ENCODE assay signal across 28 cellular contexts in the genomic region with DNA sequence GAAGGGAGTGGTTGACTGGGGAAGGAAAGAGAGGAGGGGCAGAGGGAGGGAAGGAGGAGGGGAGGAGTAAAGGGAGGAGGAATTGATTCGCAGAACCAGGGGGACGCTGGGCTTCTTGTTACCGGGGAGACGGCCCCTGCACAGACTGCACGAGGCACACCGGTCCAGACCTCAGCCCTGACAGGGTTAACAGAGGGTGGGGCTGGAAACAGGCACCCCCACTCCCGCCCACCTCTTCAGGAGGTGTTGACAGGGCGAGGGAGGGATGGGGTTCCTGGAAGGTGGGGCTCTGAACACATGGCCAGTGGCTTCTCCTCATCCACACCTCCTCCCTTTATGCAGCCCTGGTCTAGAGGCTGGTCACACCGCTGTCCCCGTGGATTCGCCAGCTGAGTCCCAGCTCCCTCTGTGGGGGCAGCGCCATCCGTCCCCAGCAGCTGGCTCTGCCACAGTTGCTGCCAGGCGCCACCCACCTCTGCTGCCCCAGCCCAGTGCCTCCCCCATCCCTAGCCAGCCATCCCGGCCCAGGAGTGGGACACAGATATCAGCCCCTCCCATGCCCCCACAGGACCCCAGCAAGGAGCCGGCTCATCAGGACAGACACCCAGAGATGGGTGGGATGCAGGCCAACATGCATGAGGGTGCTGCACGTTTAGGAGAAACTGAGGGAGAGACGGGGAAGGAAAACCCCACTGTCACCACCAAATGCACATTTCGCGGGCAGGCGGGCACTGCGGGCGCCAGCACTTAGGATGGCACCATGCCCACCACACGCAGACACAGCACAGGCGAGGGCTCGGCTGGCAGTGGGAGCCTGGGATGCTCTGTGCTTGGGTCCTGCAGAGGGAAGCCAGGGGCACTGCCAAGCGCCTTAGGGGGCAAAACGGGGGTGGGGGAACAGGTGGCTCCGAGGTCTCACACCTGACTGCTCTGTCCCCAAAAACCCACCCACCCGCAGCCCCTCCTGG.
A peak's percentile ranks its signal among the peaks of the same experiment; 100 is the strongest.
DNase-seq lines count a peak whose midpoint lies in the region; ATAC-seq, FAIRE-seq and TF ChIP-seq lines count a peak whose summit lies in the region.
"Had no signal": no experiment of that assay in that cellular context is flagged by ENCODE, and none has a peak within 500 bp of the region (broad histone marks: within the 10 kb centered on the region; RNA-seq: fewer than 3 reads in every experiment).

No MANE protein-coding gene starts in this region.

- H3K4me2 ChIP-seq in HepG2 (ENCODE audit: low read depth, low read length) = no peak overlapping the region

- DNase-seq in HepG2 (ENCODE audit: low spot score) = no peak
- no peak for DNase-seq in right lobe of liver
- peak; percentile 26 for DNase-seq in cerebellar cortex (ENCODE audit: low spot score)
- peak; percentile 44 for DNase-seq in middle frontal gyrus (ENCODE audit: extremely low spot score, low spot score)
- peak; percentile 42 to 71 for DNase-seq in aorta
- no peak for DNase-seq in stimulated activated naive CD8-positive, alpha-beta T cell treated with anti-CD3 and anti-CD28 coated beads, Interleukin-15, Interleukin-2, amounts not matched to agents 100 U/mL and 50 U/mL, for 24 hours
- no peak for DNase-seq in stimulated activated CD4-positive, alpha-beta T cell treated with anti-CD3 and anti-CD28 coated beads, Interleukin-2, amount 100 ng/mL, for 24 hours
- DNase-seq in NK-92 treated with Interleukin-12 subunit alpha and Interleukin-12 subunit beta, amount 100 ng/mL, for 24 hours (lab: John Stamatoyannopoulos, UW) = no peak
- DNase-seq: activated CD4-positive, alpha-beta T cell treated with anti-CD3 and anti-CD28 coated beads, Interleukin-2, amount 50 U/mL, for 1 hour; activated gamma-delta T cell; activated T-cell treated with anti-CD3 and anti-CD28 coated beads for 4 hours; CD4-positive, alpha-beta memory T cell; DMS53; foreskin fibroblast; GM23248; Karpas-422; naive B cell; NCI-H1048; NCI-H774; OCI-M1; SHP77 treated with DMSO at 0.1 percent for 48 hours; stimulated activated CD4-positive, alpha-beta T cell treated with anti-CD3 and anti-CD28 coated beads, Interleukin-1b, Interleukin-23, amount 100 ng/mL, for 48 hours; stimulated activated naive CD4-positive, alpha-beta T cell treated with Interleukin-2 at 50 U/mL for 16 hours; T-helper 1 cell; transverse colon had no signal

- intact Hi-C loops in HepG2 (cut with micrococcal nuclease; ENCODE audit: unreplicated experiment) = no loop called here
- intact Hi-C loops in right lobe of liver (cut with DNase I) = no loop called here
- intact Hi-C loops in aorta (cut with DNase I) = no loop called here

- CTCF ChIA-PET in HepG2 (lab: Yijun Ruan, JAX; ENCODE audit: low intra/inter-chr PET ratio, low total read pairs) = no interaction called here

- peaks cover 14% of the 10 kb centered on the region; the same call in 1 of the 2 replicates for H3K4me1 ChIP-seq in HepG2 (ENCODE audit: insufficient read depth, low read length)
- H3K4me1 ChIP-seq in right lobe of liver = no peaks in the 10 kb centered on the region
- H3K4me1 ChIP-seq in aorta (ENCODE audit: control insufficient read depth in 1 of 2, insufficient read depth in 2 of 2, low read length in 2 of 2) = no peaks in the 10 kb centered on the region
- H3K4me1 ChIP-seq: breast epithelium, pancreas, transverse colon had no signal

- POLR2A ChIA-PET in HepG2 (lab: Yijun Ruan, JAX) = no interaction called here

- H3K79me2 ChIP-seq in HepG2 (ENCODE audit: insufficient read depth, low read length) = no peaks in the 10 kb centered on the region

- H2AFZ ChIP-seq in HepG2 (ENCODE audit: low read length) = no peak overlapping the region
- H2AFZ ChIP-seq: GM23248 had no signal

- no peaks in the 10 kb centered on the region for H4K20me1 ChIP-seq in HepG2 (ENCODE audit: insufficient read depth, low read length)

- TF ChIP-seq POLR2A in HepG2 (IDR thresholded peaks at IDR 0.05; ENCODE audit: insufficient read depth in 1 of 2, low read depth in 2 of 2, low read length in 2 of 2) = no peak
- no peak for TF ChIP-seq POLR2A in right lobe of liver (IDR thresholded peaks at IDR 0.05)

- no peaks in the 10 kb centered on the region for H3K36me3 ChIP-seq in HepG2 (replicated peaks in 1 of 2; ENCODE audit: control insufficient read depth in 1 of 2, insufficient read depth in 2 of 2, low read length in 2 of 2)
- H3K36me3 ChIP-seq in right lobe of liver = no peaks in the 10 kb centered on the region
- H3K36me3 ChIP-seq in aorta (ENCODE audit: control insufficient read depth in 1 of 2, insufficient read depth in 2 of 2, low read length in 1 of 2) = no peaks in the 10 kb centered on the region
- H3K36me3 ChIP-seq: breast epithelium, pancreas, transverse colon had no signal

- no peak for TF ChIP-seq RAD21 in HepG2 (CRISPR knock-in tag; IDR thresholded peaks at IDR 0.05)

- no peak for TF ChIP-seq CTCF in HepG2 (CRISPR knock-in tag; IDR thresholded peaks at IDR 0.05)
- TF ChIP-seq CTCF in right lobe of liver (IDR thresholded peaks at IDR 0.05) = no peak

- no peak overlapping the region for H3K4me3 ChIP-seq in HepG2 (replicated peaks in 1 of 3; ENCODE audit: insufficient read depth in 1 of 3, low read depth in 2 of 3, low read length in 3 of 3)
- H3K4me3 ChIP-seq in right lobe of liver = no peak overlapping the region
- H3K4me3 ChIP-seq in aorta (ENCODE audit: low read length in 2 of 2) = no peak overlapping the region
- H3K4me3 ChIP-seq: breast epithelium, GM23248, pancreas, transverse colon had no signal

- no peak for FAIRE-seq in HepG2 (lab: Jason Lieb, UNC)
- FAIRE-seq: GM12891, pancreas had no signal

- H3K27me3 ChIP-seq in HepG2 (ENCODE audit: control insufficient read depth in 1 of 2, insufficient read depth in 2 of 2, low read length in 2 of 2) (peaks cover 9 to 56% of the 10 kb centered on the region in 2 experiments), right lobe of liver (no peaks in the 10 kb centered on the region), aorta (ENCODE audit: control insufficient read depth in 1 of 2, insufficient read depth in 2 of 2, low read length in 1 of 2) (no peaks in the 10 kb centered on the region)
- H3K27me3 ChIP-seq: pancreas, transverse colon had no signal

- no TSS peak for BruUV-seq in HepG2 (replicated peaks; lab: Mats Ljungman, UMichigan)

- WGBS in HepG2 (ENCODE audit: low lambda C conversion rate) = 27% methylated on average over 13 of the region's 30 CpGs
- WGBS in right lobe of liver (ENCODE audit: insufficient coverage, low coverage, low lambda C conversion rate, missing lambda C conversion rate) = 45% methylated on average over 10 of the region's 30 CpGs
- WGBS in aorta, 2 donors = 53 to 64% methylated on average over 24 to 30 of the region's 30 CpGs

- H3K27ac ChIP-seq in HepG2 (ENCODE audit: extremely low read length, insufficient read depth, low read length) (no peak overlapping the region), right lobe of liver (no peak overlapping the region), aorta (ENCODE audit: low read depth in 1 of 2, low read length in 2 of 2) (no peak overlapping the region)
- H3K27ac ChIP-seq: breast epithelium, GM23248, pancreas, transverse colon had no signal

- H3K9me3 ChIP-seq in HepG2 (ENCODE audit: low read length) (no peaks in the 10 kb centered on the region), right lobe of liver (no peaks in the 10 kb centered on the region), aorta (ENCODE audit: control insufficient read depth, low read length) (no peaks in the 10 kb centered on the region)
- H3K9me3 ChIP-seq: breast epithelium, pancreas, transverse colon had no signal

- H3K9ac ChIP-seq in HepG2 (ENCODE audit: insufficient read depth, low read depth, low read length) = no peak overlapping the region
- H3K9ac ChIP-seq: GM23248 had no signal

- in situ Hi-C loops in HepG2 (cut with HindIII; ENCODE audit: extremely low pct_ligation_motif_present, low pct_unique_long_range_greater_than_20kb) = no loop called here

- no peak for TF ChIP-seq EP300 in HepG2 (IDR thresholded peaks at IDR 0.05; ENCODE audit: low read depth in 2 of 2, low read length in 2 of 2)
- TF ChIP-seq EP300 in HepG2 (CRISPR knock-in tag; IDR thresholded peaks at IDR 0.05; ENCODE audit: borderline replicate concordance) = no peak

- ATAC-seq in HepG2 (no peak), right lobe of liver (no peak), aorta (ENCODE audit: low FRiP score) (no peak)
- ATAC-seq in stimulated activated naive CD8-positive, alpha-beta T cell treated with anti-CD3 and anti-CD28 coated beads, Interleukin-15, Interleukin-2, amounts not matched to agents 100 U/mL and 50 U/mL, for 24 hours = no peak

TF ChIP-seq in HepG2, 621 proteins besides CTCF, POLR2A, EP300 and RAD21:
- TF ChIP-seq ZMYM3 (CRISPR knock-in tag; IDR thresholded peaks at IDR 0.05) (no peak), ZNF451 (CRISPR knock-in tag; IDR thresholded peaks at IDR 0.05) (no peak), HNRNPL (IDR thresholded peaks at IDR 0.05; ENCODE audit: low read depth, low read length) (peak; percentile 52; the same call in 1 of the 2 replicates), ZNF776 (CRISPR knock-in tag; IDR thresholded peaks at IDR 0.05) (no peak)
- TF ChIP-seq, protein P1, sequence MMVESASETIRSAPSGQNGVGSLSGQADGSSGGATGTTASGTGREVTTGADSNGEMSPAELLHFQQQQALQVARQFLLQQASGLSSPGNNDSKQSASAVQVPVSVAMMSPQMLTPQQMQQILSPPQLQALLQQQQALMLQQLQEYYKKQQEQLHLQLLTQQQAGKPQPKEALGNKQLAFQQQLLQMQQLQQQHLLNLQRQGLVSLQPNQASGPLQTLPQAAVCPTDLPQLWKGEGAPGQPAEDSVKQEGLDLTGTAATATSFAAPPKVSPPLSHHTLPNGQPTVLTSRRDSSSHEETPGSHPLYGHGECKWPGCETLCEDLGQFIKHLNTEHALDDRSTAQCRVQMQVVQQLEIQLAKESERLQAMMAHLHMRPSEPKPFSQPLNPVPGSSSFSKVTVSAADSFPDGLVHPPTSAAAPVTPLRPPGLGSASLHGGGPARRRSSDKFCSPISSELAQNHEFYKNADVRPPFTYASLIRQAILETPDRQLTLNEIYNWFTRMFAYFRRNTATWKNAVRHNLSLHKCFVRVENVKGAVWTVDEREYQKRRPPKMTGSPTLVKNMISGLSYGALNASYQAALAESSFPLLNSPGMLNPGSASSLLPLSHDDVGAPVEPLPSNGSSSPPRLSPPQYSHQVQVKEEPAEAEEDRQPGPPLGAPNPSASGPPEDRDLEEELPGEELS (CRISPR knock-in tag; IDR thresholded peaks at IDR 0.05) = no peak

Comparison
In these comparisons a context has a peak if more than half of its experiments do, and no peak if none do; other contexts are left out.
1. DNase-seq: peak in cerebellar cortex (single experiment), middle frontal gyrus (single experiment) and aorta (2 of 2); none in HepG2 (single experiment), right lobe of liver (0 of 3), stimulated activated naive CD8-positive, alpha-beta T cell treated with anti-CD3 and anti-CD28 coated beads, Interleukin-15, Interleukin-2, amounts not matched to agents 100 U/mL and 50 U/mL, for 24 hours (single experiment), stimulated activated CD4-positive, alpha-beta T cell treated with anti-CD3 and anti-CD28 coated beads, Interleukin-2, amount 100 ng/mL, for 24 hours (0 of 2) and NK-92 treated with Interleukin-12 subunit alpha and Interleukin-12 subunit beta, amount 100 ng/mL, for 24 hours (single experiment).